In genomic region chr16:81553080-81553813, GRCh38 we compare ENCODE assay signal across 10 cellular contexts.
DNase-seq lines count a peak whose midpoint lies in the region; ATAC-seq and TF ChIP-seq lines count a peak whose summit lies in the region.
"Had no signal": no experiment of that assay in that cellular context is flagged by ENCODE, and none has a peak within 500 bp of the region (broad histone marks: within the 10 kb centered on the region; RNA-seq: fewer than 3 reads in every experiment).

No MANE protein-coding gene starts in this region.

- peak in 7 of 8 donors; percentile 16 to 69 (median 45) for ATAC-seq in heart right ventricle
- ATAC-seq in naive thymus-derived CD4-positive, alpha-beta T cell, result no peak
- no peak for ATAC-seq in activated CD8-positive, alpha-beta memory T cell treated with anti-CD3 and anti-CD28 coated beads, Interleukin-2, amount 10 ng/mL, durations not matched to agents 7 days and 5 days

- H2AFZ ChIP-seq in osteoblast (ENCODE audit: low read length), result no peak overlapping the region

- H4K20me1 ChIP-seq in osteoblast (ENCODE audit: insufficient read depth, low read length), result peaks cover 5% of the 10 kb centered on the region

- H3K4me1 ChIP-seq in heart right ventricle (peaks cover 16 to 79% (median 56%) of the 10 kb centered on the region in 9 donors), osteoblast (ENCODE audit: insufficient read depth, low read length) (peaks cover 27% of the 10 kb centered on the region)
- no peaks in the 10 kb centered on the region for H3K4me1 ChIP-seq in naive thymus-derived CD4-positive, alpha-beta T cell (ENCODE audit: control insufficient read depth in 2 of 2, insufficient read depth in 2 of 2, low read length in 2 of 2)

- H3K27me3 Mint-ChIP-seq in activated T-helper 1 cell treated with anti-CD3 and anti-CD28 coated beads, Interleukin-12 subunit alpha, Interleukin-12 subunit beta, Interleukin-2, Interleukin-4 antibody, amounts not matched to agents 30 ng/mL and 10 ng/mL and 1 ng/mL, durations not matched to agents 14 hours and 24 hours and 36 hours (ENCODE audit: insufficient read depth), result no peaks in the 10 kb centered on the region
- no peaks in the 10 kb centered on the region for H3K27me3 Mint-ChIP-seq in naive thymus-derived CD4-positive, alpha-beta T cell
- no peaks in the 10 kb centered on the region for H3K27me3 Mint-ChIP-seq in activated CD8-positive, alpha-beta memory T cell treated with anti-CD3 and anti-CD28 coated beads, Interleukin-2, amount 10 ng/mL, durations not matched to agents 7 days and 5 days

- peaks cover 43% of the 10 kb centered on the region for H3K4me1 Mint-ChIP-seq in activated T-helper 1 cell treated with anti-CD3 and anti-CD28 coated beads, Interleukin-12 subunit alpha, Interleukin-12 subunit beta, Interleukin-2, Interleukin-4 antibody, amounts not matched to agents 30 ng/mL and 10 ng/mL and 1 ng/mL, durations not matched to agents 14 hours and 24 hours and 36 hours (ENCODE audit: low read depth)
- peaks cover 23 to 66% (median 46%) of the 10 kb centered on the region in 7 donors for H3K4me1 Mint-ChIP-seq in naive thymus-derived CD4-positive, alpha-beta T cell
- peaks cover 62% of the 10 kb centered on the region for H3K4me1 Mint-ChIP-seq in activated CD8-positive, alpha-beta memory T cell treated with anti-CD3 and anti-CD28 coated beads, Interleukin-2, amount 10 ng/mL, durations not matched to agents 7 days and 5 days

- H3K9me3 Mint-ChIP-seq in activated T-helper 1 cell treated with anti-CD3 and anti-CD28 coated beads, Interleukin-12 subunit alpha, Interleukin-12 subunit beta, Interleukin-2, Interleukin-4 antibody, amounts not matched to agents 30 ng/mL and 10 ng/mL and 1 ng/mL, durations not matched to agents 14 hours and 24 hours and 36 hours, result no peaks in the 10 kb centered on the region
- peaks cover 0 to 3% (median 0%) of the 10 kb centered on the region in 11 donors for H3K9me3 Mint-ChIP-seq in naive thymus-derived CD4-positive, alpha-beta T cell
- H3K9me3 Mint-ChIP-seq in activated CD8-positive, alpha-beta memory T cell treated with anti-CD3 and anti-CD28 coated beads, Interleukin-2, amount 10 ng/mL, durations not matched to agents 7 days and 5 days (ENCODE audit: low read depth), result no peaks in the 10 kb centered on the region

- H3K27me3 ChIP-seq in heart right ventricle, result no peaks in the 10 kb centered on the region
- H3K27me3 ChIP-seq in osteoblast (ENCODE audit: insufficient read depth, low read length), result no peaks in the 10 kb centered on the region
- H3K27me3 ChIP-seq in naive thymus-derived CD4-positive, alpha-beta T cell (ENCODE audit: control insufficient read depth in 2 of 2, insufficient read depth in 2 of 2, low read length in 2 of 2), result no peaks in the 10 kb centered on the region

- peaks cover 9% of the 10 kb centered on the region for H3K36me3 Mint-ChIP-seq in activated T-helper 1 cell treated with anti-CD3 and anti-CD28 coated beads, Interleukin-12 subunit alpha, Interleukin-12 subunit beta, Interleukin-2, Interleukin-4 antibody, amounts not matched to agents 30 ng/mL and 10 ng/mL and 1 ng/mL, durations not matched to agents 14 hours and 24 hours and 36 hours (ENCODE audit: low read depth)
- peaks cover 0 to 30% (median 13%) of the 10 kb centered on the region in 5 donors for H3K36me3 Mint-ChIP-seq in naive thymus-derived CD4-positive, alpha-beta T cell
- H3K36me3 Mint-ChIP-seq in activated CD8-positive, alpha-beta memory T cell treated with anti-CD3 and anti-CD28 coated beads, Interleukin-2, amount 10 ng/mL, durations not matched to agents 7 days and 5 days, result no peaks in the 10 kb centered on the region

- H3K27ac ChIP-seq in heart right ventricle (peak overlapping the region in 8 of 10 donors; percentile 2 to 80 (median 50)), osteoblast (ENCODE audit: low read depth, low read length) (peak overlapping the region; percentile 91)
- H3K27ac ChIP-seq in naive thymus-derived CD4-positive, alpha-beta T cell (ENCODE audit: low read depth, low read length), result no peak overlapping the region

- peaks cover 58% of the 10 kb centered on the region for H3K79me2 ChIP-seq in osteoblast (ENCODE audit: insufficient read depth, low read length)

- H3K36me3 ChIP-seq in heart right ventricle (no peaks in the 10 kb centered on the region), osteoblast (ENCODE audit: insufficient read depth, low read length) (no peaks in the 10 kb centered on the region)
- no peaks in the 10 kb centered on the region for H3K36me3 ChIP-seq in naive thymus-derived CD4-positive, alpha-beta T cell (ENCODE audit: control insufficient read depth in 2 of 3, insufficient read depth in 3 of 3, low read length in 3 of 3)

- peak overlapping the region; percentile 31 for H3K4me2 ChIP-seq in osteoblast (ENCODE audit: insufficient read depth, low read length)

- CTCF ChIA-PET in naive thymus-derived CD4-positive, alpha-beta T cell (lab: Charles Lee), result no interaction called here
- CTCF ChIA-PET in activated CD8-positive, alpha-beta memory T cell treated with anti-CD3 and anti-CD28 coated beads, Interleukin-2, amount 10 ng/mL, durations not matched to agents 7 days and 5 days (lab: Charles Lee), result no interaction called here

- POLR2A ChIA-PET in naive thymus-derived CD4-positive, alpha-beta T cell (lab: Charles Lee), result no interaction called here

- DNase-seq in AG08395 (ENCODE audit: low spot score), result peak; percentile 48
- no peak for DNase-seq in activated T-helper 1 cell treated with anti-CD3 and anti-CD28 coated beads, Interleukin-12 subunit alpha, Interleukin-12 subunit beta, Interleukin-2, Interleukin-4 antibody, amounts not matched to agents 30 ng/mL and 10 ng/mL and 1 ng/mL, durations not matched to agents 14 hours and 24 hours and 36 hours (ENCODE audit: low spot score)
- no peak for DNase-seq in heart right ventricle
- peak; percentile 73 for DNase-seq in osteoblast (ENCODE audit: insufficient read length, low spot score, missing footprints)
- no peak for DNase-seq in naive thymus-derived CD4-positive, alpha-beta T cell
- no peak for DNase-seq in activated CD8-positive, alpha-beta memory T cell treated with anti-CD3 and anti-CD28 coated beads, Interleukin-2, amount 10 ng/mL, durations not matched to agents 7 days and 5 days
- no peak for DNase-seq in ecto neural progenitor cell (ENCODE audit: low spot score)
- DNase-seq in NK-92 treated with Interleukin-12 subunit alpha and Interleukin-12 subunit beta, amount 100 ng/mL, for 24 hours (lab: John Stamatoyannopoulos, UW), result no peak
- DNase-seq: NCI-H2227 treated with DMSO at 0.1 percent for 48 hours, retina had no signal

- H3K9me3 ChIP-seq in heart right ventricle (no peaks in the 10 kb centered on the region), osteoblast (ENCODE audit: low read depth, low read length) (no peaks in the 10 kb centered on the region)
- no peaks in the 10 kb centered on the region for H3K9me3 ChIP-seq in naive thymus-derived CD4-positive, alpha-beta T cell (ENCODE audit: control insufficient read depth in 2 of 3, low read length in 3 of 3)

- WGBS in heart right ventricle, 2 donors, result 52 to 58% methylated on average over 22 of the region's 22 CpGs

- TF ChIP-seq CTCF in heart right ventricle (IDR thresholded peaks at IDR 0.05) (no peak), osteoblast (IDR thresholded peaks at IDR 0.05; ENCODE audit: extremely low read depth, low read depth, low read length) (no peak)

- peak overlapping the region; percentile 80 for H3K27ac Mint-ChIP-seq in activated T-helper 1 cell treated with anti-CD3 and anti-CD28 coated beads, Interleukin-12 subunit alpha, Interleukin-12 subunit beta, Interleukin-2, Interleukin-4 antibody, amounts not matched to agents 30 ng/mL and 10 ng/mL and 1 ng/mL, durations not matched to agents 14 hours and 24 hours and 36 hours
- peak overlapping the region in 1 of 9 donors; percentile 43 for H3K27ac Mint-ChIP-seq in naive thymus-derived CD4-positive, alpha-beta T cell
- no peak overlapping the region for H3K27ac Mint-ChIP-seq in activated CD8-positive, alpha-beta memory T cell treated with anti-CD3 and anti-CD28 coated beads, Interleukin-2, amount 10 ng/mL, durations not matched to agents 7 days and 5 days

- H3K4me3 Mint-ChIP-seq in activated T-helper 1 cell treated with anti-CD3 and anti-CD28 coated beads, Interleukin-12 subunit alpha, Interleukin-12 subunit beta, Interleukin-2, Interleukin-4 antibody, amounts not matched to agents 30 ng/mL and 10 ng/mL and 1 ng/mL, durations not matched to agents 14 hours and 24 hours and 36 hours, result no peak overlapping the region
- H3K4me3 Mint-ChIP-seq in naive thymus-derived CD4-positive, alpha-beta T cell, result peak overlapping the region in 1 of 10 donors; percentile 13
- no peak overlapping the region for H3K4me3 Mint-ChIP-seq in activated CD8-positive, alpha-beta memory T cell treated with anti-CD3 and anti-CD28 coated beads, Interleukin-2, amount 10 ng/mL, durations not matched to agents 7 days and 5 days

- intact Hi-C loops in activated T-helper 1 cell treated with anti-CD3 and anti-CD28 coated beads, Interleukin-12 subunit alpha, Interleukin-12 subunit beta, Interleukin-2, Interleukin-4 antibody, amounts not matched to agents 30 ng/mL and 10 ng/mL and 1 ng/mL, durations not matched to agents 14 hours and 24 hours and 36 hours (cut with micrococcal nuclease), result loop anchor here (5.0 kb wide), 1 partner anchor 44 kb away; no protein-coding TSS in a partner anchor
- intact Hi-C loops in heart right ventricle (cut with DNase I), result loop anchor here in 1 of 10 donors (5.0 kb wide), 1 partner anchor 59 kb away; no protein-coding TSS in a partner anchor
- intact Hi-C loops in naive thymus-derived CD4-positive, alpha-beta T cell (cut with micrococcal nuclease), result no loop called here

- H3K4me3 ChIP-seq in heart right ventricle (no peak overlapping the region), osteoblast (ENCODE audit: insufficient read depth, low read length) (no peak overlapping the region)
- H3K4me3 ChIP-seq in naive thymus-derived CD4-positive, alpha-beta T cell (ENCODE audit: low read length), result no peak overlapping the region

Comparison
In these comparisons a context has a peak if more than half of its experiments do, and no peak if none do; other contexts are left out.
1. DNase-seq: peak in AG08395 (single experiment) and osteoblast (single experiment); none in activated T-helper 1 cell treated with anti-CD3 and anti-CD28 coated beads, Interleukin-12 subunit alpha, Interleukin-12 subunit beta, Interleukin-2, Interleukin-4 antibody, amounts not matched to agents 30 ng/mL and 10 ng/mL and 1 ng/mL, durations not matched to agents 14 hours and 24 hours and 36 hours (single experiment), heart right ventricle (0 of 2), naive thymus-derived CD4-positive, alpha-beta T cell (0 of 9), activated CD8-positive, alpha-beta memory T cell treated with anti-CD3 and anti-CD28 coated beads, Interleukin-2, amount 10 ng/mL, durations not matched to agents 7 days and 5 days (single experiment), ecto neural progenitor cell (single experiment) and NK-92 treated with Interleukin-12 subunit alpha and Interleukin-12 subunit beta, amount 100 ng/mL, for 24 hours (single experiment).
2. ATAC-seq: peak in heart right ventricle (7 of 8); none in naive thymus-derived CD4-positive, alpha-beta T cell (single experiment) and activated CD8-positive, alpha-beta memory T cell treated with anti-CD3 and anti-CD28 coated beads, Interleukin-2, amount 10 ng/mL, durations not matched to agents 7 days and 5 days (single experiment).